ENCODE assay signal across 32 cellular contexts in the genomic region with DNA sequence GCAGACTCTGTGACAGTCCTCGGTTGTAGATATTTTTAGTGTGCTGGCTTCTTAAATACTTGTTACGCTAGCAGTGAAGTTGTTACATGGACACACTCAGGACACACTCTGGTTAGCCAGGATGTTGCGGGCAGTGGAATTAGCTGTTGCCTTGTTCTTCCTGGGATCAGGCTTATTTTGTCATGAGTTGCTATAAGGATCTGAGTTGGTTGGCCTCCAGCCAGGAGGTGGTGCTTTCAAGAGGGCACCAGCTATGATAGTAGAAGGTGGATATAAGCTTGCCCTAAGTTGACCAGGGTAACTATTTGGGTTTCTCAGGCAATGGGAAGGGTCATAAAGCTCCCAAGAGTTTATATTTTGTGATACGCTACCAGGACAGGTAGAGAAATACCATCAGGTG.
"Had no signal": no experiment of that assay in that cellular context is flagged by ENCODE, and none has a peak within 500 bp of the region (broad histone marks: within the 10 kb centered on the region; RNA-seq: fewer than 3 reads in every experiment).

No MANE protein-coding gene starts in this region.

- H3K9me3 ChIP-seq: adrenal gland, ascending aorta, body of pancreas, breast epithelium had no signal

- H3K27me3 ChIP-seq: adrenal gland, ascending aorta, body of pancreas, brain microvascular endothelial cell, breast epithelium, cardiac muscle cell had no signal

- ATAC-seq: activated naive CD4-positive, alpha-beta T cell treated with anti-CD3 and anti-CD28 coated beads, Interleukin-2, amount 50 U/mL, for 72 hours; activated naive CD8-positive, alpha-beta T cell treated with anti-CD3 and anti-CD28 coated beads, Interleukin-2, amount 50 U/mL, for 24 hours; activated T-cell treated with anti-CD3 and anti-CD28 coated beads, Interleukin-2, amount 50 U/mL, for 4 hours; activated T-cell treated with anti-CD3 and anti-CD28 coated beads, Interleukin-2, amount 50 U/mL, for 72 hours; activated T-helper 17 cell treated with anti-CD3 and anti-CD28 coated beads, Interleukin-2, amount 50 U/mL, for 72 hours; body of pancreas had no signal

- DNase-seq: activated effector memory CD4-positive, alpha-beta T cell treated with anti-CD3 and anti-CD28 coated beads, Interleukin-2, amount 50 U/mL, for 16 hours; activated effector memory CD4-positive, alpha-beta T cell treated with Interleukin-2 at 50 U/mL for 16 hours; activated gamma-delta T cell; activated gamma-delta T cell treated with Interleukin-2 at 50 U/mL for 16 hours; activated naive CD4-positive, alpha-beta T cell; activated naive CD4-positive, alpha-beta T cell treated with anti-CD3 and anti-CD28 coated beads for 36 hours; activated naive CD4-positive, alpha-beta T cell treated with anti-CD3 and anti-CD28 coated beads, Interleukin-2, amount 10 ng/mL, durations not matched to agents 7 days and 5 days; activated naive CD4-positive, alpha-beta T cell treated with anti-CD3 and anti-CD28 coated beads, Interleukin-2, amount 50 U/mL, for 16 hours; activated naive CD4-positive, alpha-beta T cell treated with Interleukin-2 at 50 U/mL for 16 hours; activated naive CD8-positive, alpha-beta T cell treated with anti-CD3 and anti-CD28 coated beads for 36 hours; activated naive CD8-positive, alpha-beta T cell treated with anti-CD3 and anti-CD28 coated beads, Interleukin-2, amount 10 ng/mL, durations not matched to agents 7 days and 5 days; activated naive CD8-positive, alpha-beta T cell treated with anti-CD3 and anti-CD28 coated beads, Interleukin-2, amount 50 U/mL, for 24 hours; activated T-cell treated with anti-CD3 and anti-CD28 coated beads, Interleukin-2, amount 50 U/mL, for 1 hour; activated T-cell treated with anti-CD3 and anti-CD28 coated beads, Interleukin-2, amount 50 U/mL, for 24 hours; activated T-cell treated with anti-CD3 and anti-CD28 coated beads, Interleukin-2, amount 50 U/mL, for 4 hours; activated T-cell treated with anti-CD3 and anti-CD28 coated beads, Interleukin-2, amount 50 U/mL, for 48 hours; activated T-cell treated with anti-CD3 and anti-CD28 coated beads, Interleukin-2, amount 50 U/mL, for 72 hours; adrenal gland; amniotic stem cell; amygdala; anterior cingulate cortex; aorta; body of pancreas; brain microvascular endothelial cell; caudate nucleus; central memory CD4-positive, alpha-beta T cell; cerebellar nuclear complex had no signal

- H3K36me3 ChIP-seq: adrenal gland, ascending aorta, brain microvascular endothelial cell, breast epithelium, cardiac muscle cell had no signal

- H3K27ac ChIP-seq: adrenal gland, ascending aorta, body of pancreas, brain microvascular endothelial cell, breast epithelium, cardiac muscle cell had no signal

- H3K4me3 ChIP-seq: adrenal gland, ascending aorta, body of pancreas, breast epithelium, cardiac muscle cell had no signal

- H3K4me1 ChIP-seq: adrenal gland, ascending aorta, body of pancreas, breast epithelium had no signal
